12 cellular contexts compared by ENCODE assay signal in the genomic region with DNA sequence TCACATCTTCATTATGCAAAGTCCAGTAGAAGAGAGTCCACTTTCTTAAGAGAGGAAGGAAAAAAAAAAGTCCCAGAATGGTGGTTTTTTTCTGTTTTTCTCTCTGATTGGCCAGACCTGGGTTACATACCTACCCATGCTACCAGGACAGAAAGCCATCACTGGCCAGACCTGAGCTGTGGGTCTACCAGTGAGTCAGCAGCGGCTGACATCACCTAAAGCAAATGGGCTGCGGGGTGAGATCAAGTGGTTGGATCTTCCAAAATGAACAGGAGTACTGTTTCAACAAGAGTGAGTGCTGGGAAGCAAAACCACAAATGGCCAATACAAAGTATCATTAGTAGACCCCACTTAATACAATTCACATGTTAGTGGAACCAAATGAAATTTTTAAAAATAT. TPM values are rescaled to one million over a fixed set of nuclear protein-coding genes. Genes with fewer than 3 reads are reported as not detected.
A peak's percentile ranks its signal among the peaks of the same experiment; 100 is the strongest.
DNase-seq lines count a peak whose midpoint lies in the region; ATAC-seq and TF ChIP-seq lines count a peak whose summit lies in the region.
"Had no signal": no experiment of that assay in that cellular context is flagged by ENCODE, and none has a peak within 500 bp of the region (broad histone marks: within the 10 kb centered on the region; RNA-seq: fewer than 3 reads in every experiment).

No MANE protein-coding gene starts in this region.

- H3K27ac ChIP-seq in effector memory CD4-positive, alpha-beta T cell (ENCODE audit: insufficient read depth, low read length, poor library complexity, severe bottlenecking): no peak overlapping the region
- H3K27ac ChIP-seq: pancreas had no signal

- H3K27me3 Mint-ChIP-seq in CD14-positive monocyte (ENCODE audit: low read depth in 3 of 3) (peaks cover 25 to 34% (median 25%) of the 10 kb centered on the region in 3 donors), WTC11 (ENCODE audit: low read depth) (peaks cover 16% of the 10 kb centered on the region)

- POLR2A ChIA-PET in WTC11 (lab: Charles Lee): interaction anchor here (0.6 kb wide), 1 partner anchor 25 kb away, joined by 5 read pairs; no protein-coding TSS in a partner anchor

- H3K4me3 Mint-ChIP-seq in CD14-positive monocyte: peak overlapping the region; percentile 66 to 87
- peak overlapping the region; percentile 78 for H3K4me3 Mint-ChIP-seq in WTC11

- H3K4me1 Mint-ChIP-seq in CD14-positive monocyte (peaks cover 12% of the 10 kb centered on the region), WTC11 (peaks cover 15% of the 10 kb centered on the region)

- peaks cover 8% of the 10 kb centered on the region for H3K27me3 ChIP-seq in effector memory CD4-positive, alpha-beta T cell (replicated peaks; ENCODE audit: control insufficient read depth, insufficient read depth, low read length, poor library complexity, severe bottlenecking)

- peak overlapping the region in 1 of 7 donors; percentile 3 for H3K27ac Mint-ChIP-seq in CD14-positive monocyte
- H3K27ac Mint-ChIP-seq in WTC11: no peak overlapping the region
- H3K27ac Mint-ChIP-seq: activated CD8-positive, alpha-beta T cell treated with anti-CD3 and anti-CD28 coated beads, Interleukin-2, amount 10 ng/mL, durations not matched to agents 7 days and 5 days had no signal

- H3K4me1 ChIP-seq in effector memory CD4-positive, alpha-beta T cell (ENCODE audit: control insufficient read depth, insufficient read depth, low read length, poor library complexity, severe bottlenecking): no peaks in the 10 kb centered on the region

- DNase-seq in CD14-positive monocyte (ENCODE audit: low spot score): no peak
- DNase-seq in HK-2 (ENCODE audit: unreplicated experiment): peak; percentile 71
- peak; percentile 12 for DNase-seq in WTC11 (ENCODE audit: low spot score)
- peak; percentile 77 for DNase-seq in kidney tubule cell (ENCODE audit: low spot score)
- DNase-seq in erythroblast (lab: John Stamatoyannopoulos, UW): no peak
- DNase-seq in NOMO-1 treated with dmso at 0.1 percent for 144 hours (lab: John Stamatoyannopoulos, UW; ENCODE audit: unreplicated experiment): no peak
- DNase-seq in effector memory CD4-positive, alpha-beta T cell: no peak
- DNase-seq: activated CD8-positive, alpha-beta T cell treated with anti-CD3 and anti-CD28 coated beads, Interleukin-2, amount 10 ng/mL, durations not matched to agents 7 days and 5 days; NCI-H187 had no signal

- ATAC-seq in WTC11 (peak; percentile 39), HG02840 (IDR thresholded peaks at IDR 0.05; ENCODE audit: low FRiP score, unreplicated experiment) (no peak)

- H3K9me3 ChIP-seq in effector memory CD4-positive, alpha-beta T cell (ENCODE audit: control insufficient read depth, low read length): no peaks in the 10 kb centered on the region
- H3K9me3 ChIP-seq: pancreas had no signal

- no peak for TF ChIP-seq CTCF in CD14-positive monocyte (IDR thresholded peaks at IDR 0.05)
- TF ChIP-seq CTCF in WTC11 (IDR thresholded peaks at IDR 0.05): no peak

- no peak for TF ChIP-seq POLR2A in erythroblast (IDR thresholded peaks at IDR 0.05; ENCODE audit: low read length)

- H3K36me3 Mint-ChIP-seq in CD14-positive monocyte: peaks cover 0 to 5% of the 10 kb centered on the region in 2 donors
- no peaks in the 10 kb centered on the region for H3K36me3 Mint-ChIP-seq in WTC11

- H3K9me3 Mint-ChIP-seq in CD14-positive monocyte (peaks cover 0 to 8% (median 0%) of the 10 kb centered on the region in 7 donors), WTC11 (no peaks in the 10 kb centered on the region)

- no peaks in the 10 kb centered on the region for H3K36me3 ChIP-seq in effector memory CD4-positive, alpha-beta T cell (ENCODE audit: control insufficient read depth, insufficient read depth, low read length)
- H3K36me3 ChIP-seq: pancreas had no signal

- intact Hi-C loops in CD14-positive monocyte (cut with micrococcal nuclease): no loop called here

- CTCF ChIA-PET in WTC11 (lab: Charles Lee): no interaction called here

- H3K4me3 ChIP-seq in effector memory CD4-positive, alpha-beta T cell (ENCODE audit: insufficient read depth, low read depth, low read length, poor library complexity, severe bottlenecking): no peak overlapping the region

TF ChIP-seq in WTC11, 78 proteins besides CTCF, POLR2A, EP300 and RAD21:
- TF ChIP-seq USF2 (CRISPR knock-in tag; IDR thresholded peaks at IDR 0.05) (no peak), JAZF1 (CRISPR knock-in tag; IDR thresholded peaks at IDR 0.05) (no peak), MXD4 (CRISPR knock-in tag; IDR thresholded peaks at IDR 0.05; ENCODE audit: borderline replicate concordance) (no peak), ETV6 (CRISPR knock-in tag; IDR thresholded peaks at IDR 0.05) (no peak), FOXP1 (CRISPR knock-in tag; IDR thresholded peaks at IDR 0.05; ENCODE audit: borderline replicate concordance) (no peak), FOXK1 (CRISPR knock-in tag; IDR thresholded peaks at IDR 0.05) (no peak), KAT7 (CRISPR knock-in tag; IDR thresholded peaks at IDR 0.05; ENCODE audit: borderline replicate concordance) (no peak), ZNF232 (CRISPR knock-in tag; IDR thresholded peaks at IDR 0.05) (no peak), CREB1 (CRISPR knock-in tag; IDR thresholded peaks at IDR 0.05) (no peak), ZNF396 (CRISPR knock-in tag; IDR thresholded peaks at IDR 0.05; ENCODE audit: borderline replicate concordance) (no peak), MLX (CRISPR knock-in tag; IDR thresholded peaks at IDR 0.05) (no peak)
- TF ChIP-seq, protein P1, sequence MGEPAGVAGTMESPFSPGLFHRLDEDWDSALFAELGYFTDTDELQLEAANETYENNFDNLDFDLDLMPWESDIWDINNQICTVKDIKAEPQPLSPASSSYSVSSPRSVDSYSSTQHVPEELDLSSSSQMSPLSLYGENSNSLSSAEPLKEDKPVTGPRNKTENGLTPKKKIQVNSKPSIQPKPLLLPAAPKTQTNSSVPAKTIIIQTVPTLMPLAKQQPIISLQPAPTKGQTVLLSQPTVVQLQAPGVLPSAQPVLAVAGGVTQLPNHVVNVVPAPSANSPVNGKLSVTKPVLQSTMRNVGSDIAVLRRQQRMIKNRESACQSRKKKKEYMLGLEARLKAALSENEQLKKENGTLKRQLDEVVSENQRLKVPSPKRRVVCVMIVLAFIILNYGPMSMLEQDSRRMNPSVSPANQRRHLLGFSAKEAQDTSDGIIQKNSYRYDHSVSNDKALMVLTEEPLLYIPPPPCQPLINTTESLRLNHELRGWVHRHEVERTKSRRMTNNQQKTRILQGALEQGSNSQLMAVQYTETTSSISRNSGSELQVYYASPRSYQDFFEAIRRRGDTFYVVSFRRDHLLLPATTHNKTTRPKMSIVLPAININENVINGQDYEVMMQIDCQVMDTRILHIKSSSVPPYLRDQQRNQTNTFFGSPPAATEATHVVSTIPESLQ (CRISPR knock-in tag; IDR thresholded peaks at IDR 0.05): no peak
- TF ChIP-seq, protein P2, sequence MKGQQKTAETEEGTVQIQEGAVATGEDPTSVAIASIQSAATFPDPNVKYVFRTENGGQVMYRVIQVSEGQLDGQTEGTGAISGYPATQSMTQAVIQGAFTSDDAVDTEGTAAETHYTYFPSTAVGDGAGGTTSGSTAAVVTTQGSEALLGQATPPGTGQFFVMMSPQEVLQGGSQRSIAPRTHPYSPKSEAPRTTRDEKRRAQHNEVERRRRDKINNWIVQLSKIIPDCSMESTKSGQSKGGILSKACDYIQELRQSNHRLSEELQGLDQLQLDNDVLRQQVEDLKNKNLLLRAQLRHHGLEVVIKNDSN (CRISPR knock-in tag; IDR thresholded peaks at IDR 0.05): no peak

RNA-seq across cellular contexts. Expression of gene NDST3, which starts 1.6 kb away (rescaled TPM):
- not detected for polyA plus RNA-seq in CD14-positive monocyte
- 0.30 to 0.39 TPM (median 0.37 TPM) in 3 replicates for total RNA-seq in WTC11 (2021)
- total RNA-seq: activated CD8-positive, alpha-beta T cell treated with anti-CD3 and anti-CD28 coated beads, Interleukin-2, amount 10 ng/mL, durations not matched to agents 7 days and 5 days; pancreas; subcutaneous adipose tissue had no signal

Comparison
In these comparisons a context has a peak if more than half of its experiments do, and no peak if none do; other contexts are left out.
1. DNase-seq: peak in HK-2 (single experiment), WTC11 (single experiment) and kidney tubule cell (single experiment); none in CD14-positive monocyte (single experiment), erythroblast (0 of 2), NOMO-1 treated with dmso at 0.1 percent for 144 hours (single experiment) and effector memory CD4-positive, alpha-beta T cell (0 of 3).